ENCODE assay signal across 27 cellular contexts in genomic region chrX:130836447-130836846, GRCh38.
A peak's percentile ranks its signal among the peaks of the same experiment; 100 is the strongest.
DNase-seq lines count a peak whose midpoint lies in the region; ATAC-seq and TF ChIP-seq lines count a peak whose summit lies in the region.
"Had no signal": no experiment of that assay in that cellular context is flagged by ENCODE, and none has a peak within 500 bp of the region (broad histone marks: within the 10 kb centered on the region; RNA-seq: fewer than 3 reads in every experiment).

No MANE protein-coding gene starts in this region.

- no peaks in the 10 kb centered on the region for H3K36me3 ChIP-seq in hepatocyte (replicated peaks; ENCODE audit: insufficient read depth, low read depth)
- H3K36me3 ChIP-seq: BLaER1 treated with 17β-estradiol and CSF1 and Interleukin-3, amounts not matched to agents 10 nM and 100 nM; uterus had no signal

- ATAC-seq in left ventricle myocardium superior, result peak; percentile 21
- ATAC-seq in Right ventricle myocardium inferior, result no peak
- peak; percentile 50 to 61 for ATAC-seq in stimulated activated naive B cell treated with anti-CD40 and anti-IgM and Interleukin-4, amounts not matched to agents 10 μg/mL and 1 μg/mL and 100 μg/mL, for 72 hours (replicated peaks)
- ATAC-seq in HG03520 (IDR thresholded peaks at IDR 0.05; ENCODE audit: unreplicated experiment), result no peak
- ATAC-seq in GM18858 (IDR thresholded peaks at IDR 0.05; ENCODE audit: unreplicated experiment), result no peak
- ATAC-seq: A549; activated CD4-positive, alpha-beta T cell treated with anti-CD3 and anti-CD28 coated beads for 36 hours; activated CD8-positive, alpha-beta memory T cell treated with anti-CD3 and anti-CD28 coated beads, Interleukin-2, amount 10 ng/mL, durations not matched to agents 7 days and 5 days; activated T-helper 17 cell treated with anti-CD3 and anti-CD28 coated beads, Interleukin-2, amount 50 U/mL, for 72 hours; natural killer cell treated with Interleukin-12 subunit alpha and Interleukin-12 subunit beta and Interleukin-15 and Interleukin-18, amount 100 ng/mL, for 72 hours had no signal

- H2AFZ ChIP-seq in hepatocyte, result no peak overlapping the region

- H3K27me3 ChIP-seq in hepatocyte, result no peaks in the 10 kb centered on the region
- H3K27me3 ChIP-seq: uterus had no signal

- H3K79me2 ChIP-seq in hepatocyte, result no peaks in the 10 kb centered on the region

- no peak overlapping the region for H3K4me3 ChIP-seq in hepatocyte
- H3K4me3 ChIP-seq: A549; BLaER1 treated with 17β-estradiol and CSF1 and Interleukin-3, amounts not matched to agents 10 nM and 100 nM; smooth muscle cell; uterus had no signal

- no peaks in the 10 kb centered on the region for H3K9me3 Mint-ChIP-seq in stimulated activated naive B cell treated with anti-CD40 and anti-IgM and Interleukin-4, amounts not matched to agents 10 μg/mL and 1 μg/mL and 100 μg/mL, for 72 hours
- H3K9me3 Mint-ChIP-seq: activated naive CD8-positive, alpha-beta T cell treated with anti-CD3 and anti-CD28 coated beads for 36 hours; activated T-helper 17 cell treated with anti-CD3 and anti-CD28 coated beads, Interleukin-2, amount 50 U/mL, for 72 hours; brain; natural killer cell treated with Interleukin-12 subunit alpha and Interleukin-12 subunit beta and Interleukin-15 and Interleukin-18, amount 100 ng/mL, for 72 hours had no signal

- peaks cover 12 to 29% of the 10 kb centered on the region in 2 donors for H3K4me1 Mint-ChIP-seq in stimulated activated naive B cell treated with anti-CD40 and anti-IgM and Interleukin-4, amounts not matched to agents 10 μg/mL and 1 μg/mL and 100 μg/mL, for 72 hours
- H3K4me1 Mint-ChIP-seq: activated T-helper 17 cell treated with anti-CD3 and anti-CD28 coated beads, Interleukin-2, amount 50 U/mL, for 72 hours had no signal

- H3K27ac Mint-ChIP-seq in stimulated activated naive B cell treated with anti-CD40 and anti-IgM and Interleukin-4, amounts not matched to agents 10 μg/mL and 1 μg/mL and 100 μg/mL, for 72 hours, result peak overlapping the region; percentile 14
- H3K27ac Mint-ChIP-seq: activated CD4-positive, alpha-beta T cell treated with anti-CD3 and anti-CD28 coated beads for 36 hours; activated CD8-positive, alpha-beta memory T cell treated with anti-CD3 and anti-CD28 coated beads, Interleukin-2, amount 10 ng/mL, durations not matched to agents 7 days and 5 days; activated naive CD8-positive, alpha-beta T cell treated with anti-CD3 and anti-CD28 coated beads for 36 hours; activated T-helper 17 cell treated with anti-CD3 and anti-CD28 coated beads, Interleukin-2, amount 50 U/mL, for 72 hours; brain; natural killer cell treated with Interleukin-12 subunit alpha and Interleukin-12 subunit beta and Interleukin-15 and Interleukin-18, amount 100 ng/mL, for 72 hours; progenitor cell of endocrine pancreas had no signal

- intact Hi-C loops in left ventricle myocardium superior (cut with micrococcal nuclease), result no loop called here
- intact Hi-C loops in Right ventricle myocardium inferior (cut with DNase I), result no loop called here

- H3K4me1 ChIP-seq in hepatocyte (ENCODE audit: insufficient read depth), result no peaks in the 10 kb centered on the region
- H3K4me1 ChIP-seq: A549, uterus had no signal

- peaks cover 0 to 1% of the 10 kb centered on the region in 2 donors for H3K36me3 Mint-ChIP-seq in stimulated activated naive B cell treated with anti-CD40 and anti-IgM and Interleukin-4, amounts not matched to agents 10 μg/mL and 1 μg/mL and 100 μg/mL, for 72 hours
- H3K36me3 Mint-ChIP-seq: brain; natural killer cell treated with Interleukin-12 subunit alpha and Interleukin-12 subunit beta and Interleukin-15 and Interleukin-18, amount 100 ng/mL, for 72 hours had no signal

- no peaks in the 10 kb centered on the region for H3K9me2 ChIP-seq in hepatocyte (replicated peaks; ENCODE audit: insufficient read depth)

- H3K27me3 Mint-ChIP-seq in stimulated activated naive B cell treated with anti-CD40 and anti-IgM and Interleukin-4, amounts not matched to agents 10 μg/mL and 1 μg/mL and 100 μg/mL, for 72 hours, result no peaks in the 10 kb centered on the region
- H3K27me3 Mint-ChIP-seq: activated CD4-positive, alpha-beta T cell treated with anti-CD3 and anti-CD28 coated beads for 36 hours; activated CD8-positive, alpha-beta memory T cell treated with anti-CD3 and anti-CD28 coated beads, Interleukin-2, amount 10 ng/mL, durations not matched to agents 7 days and 5 days; activated naive CD8-positive, alpha-beta T cell treated with anti-CD3 and anti-CD28 coated beads for 36 hours; activated T-helper 17 cell treated with anti-CD3 and anti-CD28 coated beads, Interleukin-2, amount 50 U/mL, for 72 hours; progenitor cell of endocrine pancreas had no signal

- no peaks in the 10 kb centered on the region for H3K9me3 ChIP-seq in hepatocyte (ENCODE audit: low read depth)
- H3K9me3 ChIP-seq: A549; BLaER1 treated with 17β-estradiol and CSF1 and Interleukin-3, amounts not matched to agents 10 nM and 100 nM; uterus had no signal

- TF ChIP-seq CTCF in hepatocyte (IDR thresholded peaks at IDR 0.05; ENCODE audit: poor library complexity), result no peak

- H3K4me2 ChIP-seq in hepatocyte, result no peak overlapping the region
- H3K4me2 ChIP-seq: A549; BLaER1 treated with 17β-estradiol and CSF1 and Interleukin-3, amounts not matched to agents 10 nM and 100 nM; KMS-11; smooth muscle cell had no signal

- H4K20me1 ChIP-seq in hepatocyte (ENCODE audit: insufficient read depth, poor library complexity, severe bottlenecking), result no peaks in the 10 kb centered on the region
- H4K20me1 ChIP-seq: BLaER1 treated with 17β-estradiol and CSF1 and Interleukin-3, amounts not matched to agents 10 nM and 100 nM had no signal

- DNase-seq in left ventricle myocardium superior (no peak), Right ventricle myocardium inferior (ENCODE audit: missing footprints) (no peak), NCI-H226 (peak; percentile 68), hepatocyte (ENCODE audit: low spot score) (peak; percentile 12), mucosa of gallbladder (ENCODE audit: low spot score) (no peak)
- no peak for DNase-seq in stimulated activated naive B cell treated with anti-CD40 and anti-IgM and Interleukin-4, amounts not matched to agents 10 μg/mL and 1 μg/mL and 100 μg/mL, for 72 hours
- DNase-seq: activated CD4-positive, alpha-beta T cell treated with anti-CD3 and anti-CD28 coated beads for 36 hours; activated CD8-positive, alpha-beta memory T cell treated with anti-CD3 and anti-CD28 coated beads, Interleukin-2, amount 10 ng/mL, durations not matched to agents 7 days and 5 days; activated naive CD8-positive, alpha-beta T cell treated with anti-CD3 and anti-CD28 coated beads for 36 hours; cortex of kidney; H7; hippocampal formation; kidney; mesenchymal stem cell; NCI-H2081; substantia nigra; uterus had no signal

- no peak overlapping the region for H3K27ac ChIP-seq in hepatocyte
- H3K27ac ChIP-seq: A549; BLaER1 treated with 17β-estradiol and CSF1 and Interleukin-3, amounts not matched to agents 10 nM and 100 nM; KMS-11; uterus had no signal

- no peak overlapping the region for H3K4me3 Mint-ChIP-seq in stimulated activated naive B cell treated with anti-CD40 and anti-IgM and Interleukin-4, amounts not matched to agents 10 μg/mL and 1 μg/mL and 100 μg/mL, for 72 hours
- H3K4me3 Mint-ChIP-seq: activated CD4-positive, alpha-beta T cell treated with anti-CD3 and anti-CD28 coated beads for 36 hours; activated CD8-positive, alpha-beta memory T cell treated with anti-CD3 and anti-CD28 coated beads, Interleukin-2, amount 10 ng/mL, durations not matched to agents 7 days and 5 days; activated naive CD8-positive, alpha-beta T cell treated with anti-CD3 and anti-CD28 coated beads for 36 hours; activated T-helper 17 cell treated with anti-CD3 and anti-CD28 coated beads, Interleukin-2, amount 50 U/mL, for 72 hours; brain; natural killer cell treated with Interleukin-12 subunit alpha and Interleukin-12 subunit beta and Interleukin-15 and Interleukin-18, amount 100 ng/mL, for 72 hours had no signal

- 16% methylated on average over 2 of the region's 2 CpGs for WGBS in hepatocyte (ENCODE audit: low lambda C conversion rate, missing lambda C conversion rate)

Comparison
In these comparisons a context has a peak if more than half of its experiments do, and no peak if none do; other contexts are left out.
1. ATAC-seq: peak in left ventricle myocardium superior (single experiment) and stimulated activated naive B cell treated with anti-CD40 and anti-IgM and Interleukin-4, amounts not matched to agents 10 μg/mL and 1 μg/mL and 100 μg/mL, for 72 hours (2 of 2); none in Right ventricle myocardium inferior (single experiment), HG03520 (single experiment) and GM18858 (single experiment).
2. DNase-seq: peak in NCI-H226 (single experiment) and hepatocyte (single experiment); none in left ventricle myocardium superior (single experiment), Right ventricle myocardium inferior (single experiment), stimulated activated naive B cell treated with anti-CD40 and anti-IgM and Interleukin-4, amounts not matched to agents 10 μg/mL and 1 μg/mL and 100 μg/mL, for 72 hours (single experiment) and mucosa of gallbladder (single experiment).